ENCODE assay signal across 1 cellular context in genomic region chr5:171906171-171906570, GRCh38.
TF ChIP-seq lines count a peak whose summit lies in the region.

No MANE protein-coding gene starts in this region.

TF ChIP-seq in H1, 55 proteins besides CTCF, POLR2A, EP300 and RAD21:
- TF ChIP-seq RNF2 (IDR thresholded peaks at IDR 0.05; ENCODE audit: borderline replicate concordance, low read depth, low read length, missing control alignments, poor library complexity, severe bottlenecking) = no peak
- no peak for TF ChIP-seq JUND (IDR thresholded peaks at IDR 0.05; ENCODE audit: low read length)
- no peak for TF ChIP-seq SAP30 (IDR thresholded peaks at IDR 0.05; ENCODE audit: insufficient read depth, insufficient replicate concordance, low read length)
- TF ChIP-seq ASH2L (IDR thresholded peaks at IDR 0.05; ENCODE audit: low read length) = no peak
- TF ChIP-seq TAF7 (optimal IDR thresholded peaks at IDR 0.05; ENCODE audit: borderline replicate concordance, low read depth, low read length) = no peak
- TF ChIP-seq CTBP2 (IDR thresholded peaks at IDR 0.05; ENCODE audit: borderline replicate concordance, insufficient read depth, insufficient read length, low read length) = no peak
- TF ChIP-seq SRF (IDR thresholded peaks at IDR 0.05; ENCODE audit: low read depth, low read length) = no peak
- TF ChIP-seq MAX (IDR thresholded peaks at IDR 0.05) = no peak
- no peak for TF ChIP-seq USF2 (IDR thresholded peaks at IDR 0.05; ENCODE audit: low read length)
- no peak for TF ChIP-seq TCF12 (IDR thresholded peaks at IDR 0.05; ENCODE audit: low read depth, low read length)
- TF ChIP-seq RFX5 (IDR thresholded peaks at IDR 0.05; ENCODE audit: borderline replicate concordance, low read depth, low read length) = no peak
- TF ChIP-seq SUZ12 (IDR thresholded peaks at IDR 0.05; ENCODE audit: low read length) = no peak
- no peak for TF ChIP-seq PHF8 (conservative IDR thresholded peaks at IDR 0.05; ENCODE audit: low read depth, low read length)
- TF ChIP-seq CHD2 (IDR thresholded peaks at IDR 0.05; ENCODE audit: low read length) = no peak
- no peak for TF ChIP-seq FOSL1 (IDR thresholded peaks at IDR 0.05; ENCODE audit: insufficient read depth, low read depth, low read length)
